In genomic region chr15:92393287-92393993, GRCh38 we compare ENCODE assay signal across 8 cellular contexts. TPM values are rescaled to one million over a fixed set of nuclear protein-coding genes. Genes with fewer than 3 reads are reported as not detected.
A peak's percentile ranks its signal among the peaks of the same experiment; 100 is the strongest.
DNase-seq lines count a peak whose midpoint lies in the region; ATAC-seq, FAIRE-seq and TF ChIP-seq lines count a peak whose summit lies in the region.

A gene with protein sequence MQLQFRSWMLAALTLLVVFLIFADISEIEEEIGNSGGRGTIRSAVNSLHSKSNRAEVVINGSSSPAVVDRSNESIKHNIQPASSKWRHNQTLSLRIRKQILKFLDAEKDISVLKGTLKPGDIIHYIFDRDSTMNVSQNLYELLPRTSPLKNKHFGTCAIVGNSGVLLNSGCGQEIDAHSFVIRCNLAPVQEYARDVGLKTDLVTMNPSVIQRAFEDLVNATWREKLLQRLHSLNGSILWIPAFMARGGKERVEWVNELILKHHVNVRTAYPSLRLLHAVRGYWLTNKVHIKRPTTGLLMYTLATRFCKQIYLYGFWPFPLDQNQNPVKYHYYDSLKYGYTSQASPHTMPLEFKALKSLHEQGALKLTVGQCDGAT (plus strand): TSS chr15:92393881. CDS start chr15:92394065, 184 bp downstream.

- no peak for FAIRE-seq in H54 (lab: Jason Lieb, UNC)

- TF ChIP-seq POLR2A in H54 (IDR thresholded peaks at IDR 0.05; ENCODE audit: low read depth, low read length): no peak

- no peak within 1 kb of the TSS for H3K27ac ChIP-seq in colonic mucosa

- intact Hi-C loops in colonic mucosa (cut with DNase I): loop anchor here (10.0 kb wide), 1 partner anchor 321 kb away; no protein-coding TSS in a partner anchor
- intact Hi-C loops in mucosa of descending colon (cut with DNase I, micrococcal nuclease): no loop called here

- ATAC-seq in mucosa of descending colon: peak; percentile 70

- DNase-seq in COLO668 (lab: John Stamatoyannopoulos, UW; ENCODE audit: unreplicated experiment): peak; percentile 69
- peak; percentile 68 for DNase-seq in MG63
- peak; percentile 27 for DNase-seq in colonic mucosa
- DNase-seq in mucosa of descending colon: peak in 2 of 3 donors; percentile 5 to 42
- DNase-seq in putamen (ENCODE audit: low spot score): no peak
- DNase-seq in H54 (ENCODE audit: insufficient read length, low spot score): no peak
- DNase-seq in HCEC 1CT: no peak
- DNase-seq in T1000 (lab: John Stamatoyannopoulos, UW): no peak

- H3K9ac ChIP-seq in colonic mucosa (ENCODE audit: low read depth in 2 of 2, low read length in 2 of 2): no peak within 1 kb of the TSS

- H3K36me3 ChIP-seq in MG63 (no peaks in the 10 kb centered on the region), colonic mucosa (no peaks in the 10 kb centered on the region), mucosa of descending colon (ENCODE audit: low read depth) (no peaks in the 10 kb centered on the region)

- H3K27me3 ChIP-seq in MG63 (peaks cover 60% of the 10 kb centered on the region), colonic mucosa (peaks cover 56% of the 10 kb centered on the region)

- TF ChIP-seq CTCF in colonic mucosa (IDR thresholded peaks at IDR 0.05) (no peak), mucosa of descending colon (IDR thresholded peaks at IDR 0.05) (no peak)

- H3K9me3 ChIP-seq in MG63 (no peaks in the 10 kb centered on the region), colonic mucosa (no peaks in the 10 kb centered on the region), mucosa of descending colon (no peaks in the 10 kb centered on the region)

- H3K4me3 ChIP-seq in MG63 (peak within 1 kb of the TSS; percentile 41), colonic mucosa (peak within 1 kb of the TSS; percentile 20), mucosa of descending colon (no peak within 1 kb of the TSS)

- H3K4me1 ChIP-seq in colonic mucosa: no peaks in the 10 kb centered on the region
- H3K4me1 ChIP-seq in mucosa of descending colon (ENCODE audit: low read depth): peaks cover 11% of the 10 kb centered on the region

RNA-seq across cellular contexts. Expression of the gene that starts here (rescaled TPM):
- total RNA-seq in MG63 (2014; rRNA removed; shearing (Covaris generic); ENCODE audit: low replicate concordance): not detected in 2 replicates
- under 1 TPM; 0.25 to 0.42 TPM for total RNA-seq in colonic mucosa
- total RNA-seq in mucosa of descending colon: under 1 TPM; 0.29 to 0.44 (median 0.43) TPM

Comparison
In these comparisons a context has a peak if more than half of its experiments do, and no peak if none do; other contexts are left out.
1. Peak in DNase-seq and H3K4me3 ChIP-seq in MG63; RNA of the gene not detected or under 1 TPM.
2. Peak in DNase-seq and H3K4me3 ChIP-seq in colonic mucosa; RNA of the gene not detected or under 1 TPM.
3. Peak in DNase-seq and ATAC-seq in mucosa of descending colon; RNA of the gene not detected or under 1 TPM.